35 cellular contexts compared by ENCODE assay signal in genomic region chr7:124191713-124192112, GRCh38.
"Had no signal": no experiment of that assay in that cellular context is flagged by ENCODE, and none has a peak within 500 bp of the region (broad histone marks: within the 10 kb centered on the region; RNA-seq: fewer than 3 reads in every experiment).

No MANE protein-coding gene starts in this region.

- DNase-seq: Karpas-422, Kasumi-1, KG1, MG63, MM.1S, MV-4-11, NCI-H1048, NCI-H1092, NCI-H1092 treated with DMSO at 0.1 percent for 48 hours, NCI-H1105, NCI-H1105 treated with DMSO at 0.1 percent for 48 hours, NCI-H1417, NCI-H1417 treated with DMSO at 0.1 percent for 48 hours, NCI-H1436, NCI-H1436 treated with DMSO at 0.1 percent for 48 hours, NCI-H146, NCI-H1694, NCI-H1694 treated with DMSO at 0.1 percent for 48 hours, NCI-H187, NCI-H187 treated with DMSO at 0.1 percent for 48 hours, NCI-H1930, NCI-H2029, NCI-H2029 treated with DMSO at 0.1 percent for 48 hours, NCI-H2081, NCI-H2081 treated with DMSO at 0.1 percent for 48 hours, NCI-H2107, NCI-H2171, NCI-H2171 treated with DMSO at 0.1 percent for 48 hours, NCI-H2227 treated with DMSO at 0.1 percent for 48 hours, NCI-H226, NCI-H345, NCI-H446, NCI-H446 treated with DMSO at 0.1 percent for 48 hours, NCI-H510A had no signal

- H3K27me3 ChIP-seq: MG63 had no signal

- H3K36me3 ChIP-seq: MG63 had no signal

- H3K4me3 ChIP-seq: MG63 had no signal

- H3K27ac ChIP-seq: KMS-11 had no signal

- H3K9me3 ChIP-seq: MG63 had no signal
